35 cellular contexts compared by ENCODE assay signal in genomic region chr4:129131343-129131742, GRCh38.
"Had no signal": no experiment of that assay in that cellular context is flagged by ENCODE, and none has a peak within 500 bp of the region (broad histone marks: within the 10 kb centered on the region; RNA-seq: fewer than 3 reads in every experiment).

No MANE protein-coding gene starts in this region.

- H3K9me3 ChIP-seq: MG63 had no signal

- DNase-seq: Karpas-422, Kasumi-1, MG63, MM.1S, MV-4-11, NCI-H1048, NCI-H1092, NCI-H1092 treated with DMSO at 0.1 percent for 48 hours, NCI-H1105, NCI-H1105 treated with DMSO at 0.1 percent for 48 hours, NCI-H1417, NCI-H1417 treated with DMSO at 0.1 percent for 48 hours, NCI-H1436, NCI-H1436 treated with DMSO at 0.1 percent for 48 hours, NCI-H146, NCI-H1694, NCI-H1694 treated with DMSO at 0.1 percent for 48 hours, NCI-H187, NCI-H187 treated with DMSO at 0.1 percent for 48 hours, NCI-H1930, NCI-H2029, NCI-H2029 treated with DMSO at 0.1 percent for 48 hours, NCI-H2081, NCI-H2081 treated with DMSO at 0.1 percent for 48 hours, NCI-H2107, NCI-H2171, NCI-H2171 treated with DMSO at 0.1 percent for 48 hours, NCI-H2227 treated with DMSO at 0.1 percent for 48 hours, NCI-H226, NCI-H345, NCI-H446, NCI-H446 treated with DMSO at 0.1 percent for 48 hours, NCI-H510A, NCI-H510A treated with DMSO at 0.1 percent for 48 hours, NCI-H524 had no signal

- H3K36me3 ChIP-seq: MG63 had no signal

- H3K4me3 ChIP-seq: MG63 had no signal

- H3K27me3 ChIP-seq: MG63 had no signal
